ENCODE assay signal across 8 cellular contexts in genomic region chr11:128521697-128522062, GRCh38.
A peak's percentile ranks its signal among the peaks of the same experiment; 100 is the strongest.
DNase-seq lines count a peak whose midpoint lies in the region; ATAC-seq, FAIRE-seq and TF ChIP-seq lines count a peak whose summit lies in the region.

No MANE protein-coding gene starts in this region.

- no peaks in the 10 kb centered on the region for H3K9me3 ChIP-seq in ovary

- H3K27me3 ChIP-seq in ovary: no peaks in the 10 kb centered on the region

- CTCF ChIA-PET in HEK293T (lab: Yijun Ruan, JAX): no interaction called here

- peaks cover 8% of the 10 kb centered on the region for H3K4me1 ChIP-seq in ovary (ENCODE audit: insufficient read depth)

- H3K4me3 ChIP-seq in fibroblast of pulmonary artery (replicated peaks; ENCODE audit: low read depth, low read length) (peak overlapping the region; percentile 94), ovary (peak overlapping the region; percentile 70)

- 0 to 1% (median 0%) methylated on average over 19 of the region's 19 CpGs for WGBS in ovary, 3 donors

- no peak for TF ChIP-seq CTCF in VCaP (conservative IDR thresholded peaks at IDR 0.05)
- TF ChIP-seq CTCF in fibroblast of pulmonary artery (IDR thresholded peaks at IDR 0.05; ENCODE audit: low read length, missing control alignments): no peak
- no peak for TF ChIP-seq CTCF in ovary (IDR thresholded peaks at IDR 0.05)

- DNase-seq in NCI-H510A treated with DMSO at 0.1 percent for 48 hours (lab: John Stamatoyannopoulos, UW): peak; percentile 78
- DNase-seq in NCI-H510A (lab: John Stamatoyannopoulos, UW): no peak
- DNase-seq in fibroblast of pulmonary artery (ENCODE audit: low read depth): no peak
- DNase-seq in ovary: peak; percentile 50 to 68 (median 64)
- no peak for DNase-seq in RCC 7860 (ENCODE audit: low spot score)
- DNase-seq in HEK293T (ENCODE audit: extremely low spot score): no peak

- TF ChIP-seq POLR2A in ovary (IDR thresholded peaks at IDR 0.05): no peak

- no peak for FAIRE-seq in RCC 7860 (lab: Jason Lieb, UNC)

- intact Hi-C loops in ovary (cut with DNase I): no loop called here

- TF ChIP-seq EP300 in ovary (IDR thresholded peaks at IDR 0.05): no peak

- no peak for ATAC-seq in GM21528 (IDR thresholded peaks at IDR 0.05; ENCODE audit: low FRiP score, unreplicated experiment)

- POLR2A ChIA-PET in HEK293T (lab: Yijun Ruan, JAX): interaction anchor here (1.6 kb wide), 1 partner anchor 10 kb away, joined by 4 read pairs; no protein-coding TSS in a partner anchor

- H3K36me3 ChIP-seq in ovary: no peaks in the 10 kb centered on the region

- peak overlapping the region; percentile 68 for H3K27ac ChIP-seq in VCaP
- H3K27ac ChIP-seq in ovary: peak overlapping the region; percentile 80 to 87

TF ChIP-seq in HEK293T, 16 proteins besides CTCF, POLR2A, EP300 and RAD21:
- TF ChIP-seq L3MBTL2 (conservative IDR thresholded peaks at IDR 0.05) (no peak), ZNF384 (IDR thresholded peaks at IDR 0.05) (no peak), LEF1 (IDR thresholded peaks at IDR 0.05; ENCODE audit: borderline replicate concordance) (no peak), ARNT (IDR thresholded peaks at IDR 0.05) (no peak), FOXK2 (IDR thresholded peaks at IDR 0.05) (no peak), BHLHE40 (IDR thresholded peaks at IDR 0.05; ENCODE audit: borderline replicate concordance) (no peak), SP1 (IDR thresholded peaks at IDR 0.05) (no peak), FOXA1 (IDR thresholded peaks at IDR 0.05) (no peak), TARDBP (IDR thresholded peaks at IDR 0.05) (no peak), ELF4 (IDR thresholded peaks at IDR 0.05) (no peak), FOXM1 (IDR thresholded peaks at IDR 0.05; ENCODE audit: borderline replicate concordance) (no peak), HDGF (IDR thresholded peaks at IDR 0.05; ENCODE audit: borderline replicate concordance) (no peak), SUZ12 (IDR thresholded peaks at IDR 0.05) (no peak), NFRKB (IDR thresholded peaks at IDR 0.05) (no peak), CTBP1 (IDR thresholded peaks at IDR 0.05; ENCODE audit: borderline replicate concordance) (no peak), PKNOX1 (IDR thresholded peaks at IDR 0.05) (no peak)

Comparison
In these comparisons a context has a peak if more than half of its experiments do, and no peak if none do; other contexts are left out.
1. DNase-seq: peak in NCI-H510A treated with DMSO at 0.1 percent for 48 hours (single experiment) and ovary (5 of 5); none in NCI-H510A (single experiment), fibroblast of pulmonary artery (single experiment), RCC 7860 (single experiment) and HEK293T (single experiment).